9 cellular contexts compared by ENCODE assay signal in genomic region chr3:134212898-134213665, GRCh38. TPM values are rescaled to one million over a fixed set of nuclear protein-coding genes. Genes with fewer than 3 reads are reported as not detected.
A peak's percentile ranks its signal among the peaks of the same experiment; 100 is the strongest.
DNase-seq lines count a peak whose midpoint lies in the region; ATAC-seq, FAIRE-seq and TF ChIP-seq lines count a peak whose summit lies in the region.
"Had no signal": no experiment of that assay in that cellular context is flagged by ENCODE, and none has a peak within 500 bp of the region (broad histone marks: within the 10 kb centered on the region; RNA-seq: fewer than 3 reads in every experiment).

No MANE protein-coding gene starts in this region.

- peak; percentile 100 for FAIRE-seq in keratinocyte (lab: Jason Lieb, UNC)

- H3K27ac ChIP-seq in mammary epithelial cell (ENCODE audit: insufficient read depth, low read depth, low read length) (no peak overlapping the region), keratinocyte (ENCODE audit: control insufficient read depth, insufficient read depth, low read length) (no peak overlapping the region)
- H3K27ac ChIP-seq: BLaER1 had no signal

- H3K9ac ChIP-seq in mammary epithelial cell (ENCODE audit: insufficient read depth, low read length) (no peak overlapping the region), keratinocyte (ENCODE audit: control insufficient read depth, extremely low read depth, insufficient read depth, low read length) (no peak overlapping the region)
- H3K9ac ChIP-seq: BLaER1 had no signal

- H3K4me2 ChIP-seq in mammary epithelial cell (ENCODE audit: insufficient read depth, low read depth, low read length) (peak overlapping the region; percentile 10), keratinocyte (ENCODE audit: control insufficient read depth, extremely low read depth, insufficient read depth, low read depth, low read length) (peak overlapping the region; percentile 0)
- H3K4me2 ChIP-seq: BLaER1 had no signal

- H3K27me3 ChIP-seq in mammary epithelial cell (ENCODE audit: insufficient read depth, low read length) (no peaks in the 10 kb centered on the region), keratinocyte (ENCODE audit: control insufficient read depth, extremely low read depth, insufficient read depth, low read length) (no peaks in the 10 kb centered on the region)
- H3K27me3 ChIP-seq: BLaER1 had no signal

- H3K79me2 ChIP-seq in mammary epithelial cell (ENCODE audit: insufficient read depth, low read length) (peaks cover 84% of the 10 kb centered on the region), keratinocyte (ENCODE audit: control insufficient read depth, insufficient read depth, low read length) (peaks cover 47% of the 10 kb centered on the region)

- H3K9me3 ChIP-seq in mammary epithelial cell (replicated peaks; ENCODE audit: insufficient read depth, low read length) (no peaks in the 10 kb centered on the region), keratinocyte (ENCODE audit: control insufficient read depth, low read depth, low read length) (no peaks in the 10 kb centered on the region)
- H3K9me3 ChIP-seq: BLaER1 had no signal

- dilution Hi-C loops in mammary epithelial cell (cut with HindIII; ENCODE audit: low sequenced_read_pairs) (no loop called here), keratinocyte (cut with MboI; ENCODE audit: extremely low pct_ligation_motif_present, low sequenced_read_pairs) (no loop called here)

- no TSS peak for BruUV-seq in mammary epithelial cell (replicated peaks; lab: Mats Ljungman, UMichigan)

- in situ Hi-C loops in mammary epithelial cell (cut with MboI; ENCODE audit: low sequenced_read_pairs in 2 of 2), result loop anchor here (5.0 to 25.0 kb wide), 5 partner anchors 84 to 276 kb away; partner anchors contain the start of genes ANAPC13 (in 1 of the 2) and CEP63 (in 1 of the 2)

- H3K4me3 ChIP-seq in WI38 (ENCODE audit: low read depth, low read length) (no peak overlapping the region), mammary epithelial cell (replicated peaks in 1 of 3; ENCODE audit: insufficient read depth in 1 of 3, low read depth in 2 of 3, low read length in 3 of 3) (no peak overlapping the region), keratinocyte (ENCODE audit: control insufficient read depth in 2 of 3, extremely low read depth in 1 of 3, insufficient read depth in 2 of 3, low read depth in 1 of 3, low read length in 3 of 3) (no peak overlapping the region)
- H3K4me3 ChIP-seq: BLaER1 had no signal

- peaks cover 2% of the 10 kb centered on the region for H3K9me1 ChIP-seq in keratinocyte (ENCODE audit: control insufficient read depth, extremely low read depth, insufficient read depth, low read length)

- CTCF ChIA-PET in mammary epithelial cell (lab: Charles Lee; ENCODE audit: low non-redundant PET), result interaction anchor here (0.6 to 2.4 kb wide), 7 partner anchors 12 to 262 kb away, joined by 3 to 13 read pairs (median 4); no protein-coding TSS in a partner anchor

- TF ChIP-seq CTCF in WI38 (IDR thresholded peaks at IDR 0.05; ENCODE audit: low read depth, low read length) (peak; percentile 98), mammary epithelial cell (conservative IDR thresholded peaks at IDR 0.05 in 1 of 2, IDR thresholded peaks at IDR 0.05 in 1 of 2; ENCODE audit: extremely low read depth in 1 of 2, insufficient read depth in 1 of 2, low read depth in 1 of 2, low read length in 2 of 2) (peak; percentile 99 to 100), keratinocyte (optimal IDR thresholded peaks at IDR 0.05 in 1 of 3, IDR thresholded peaks at IDR 0.05 in 1 of 3, conservative IDR thresholded peaks at IDR 0.05 in 1 of 3; ENCODE audit: extremely low read depth in 1 of 3, insufficient read depth in 2 of 3, low read length in 3 of 3) (peak; percentile 92 to 99 (median 98))

- DNase-seq in NCI-H187 (lab: John Stamatoyannopoulos, UW) (peak; percentile 17 to 40), NCI-H187 treated with DMSO at 0.1 percent for 48 hours (lab: John Stamatoyannopoulos, UW) (no peak), NCI-H2171 (lab: John Stamatoyannopoulos, UW) (peak; percentile 13), mammary epithelial cell (peak; percentile 83), keratinocyte (ENCODE audit: low read depth, low spot score) (peak; percentile 76)
- DNase-seq in stimulated activated CD4-positive, alpha-beta T cell treated with anti-CD3 and anti-CD28 coated beads, Interleukin-2, amount 100 ng/mL, for 24 hours, result peak; percentile 93 to 96

- peak; percentile 73 for ATAC-seq in HG02943 (IDR thresholded peaks at IDR 0.05; ENCODE audit: low read depth, unreplicated experiment)

- H3K36me3 ChIP-seq in mammary epithelial cell (ENCODE audit: insufficient read depth, low read length) (peaks cover 8% of the 10 kb centered on the region), keratinocyte (ENCODE audit: control insufficient read depth in 2 of 2, extremely low read depth in 1 of 2, insufficient read depth in 2 of 2, low read length in 2 of 2) (peaks cover 6 to 25% of the 10 kb centered on the region in 2 experiments)
- H3K36me3 ChIP-seq: BLaER1 had no signal

- H4K20me1 ChIP-seq in mammary epithelial cell (ENCODE audit: insufficient read depth, low read length) (no peaks in the 10 kb centered on the region), keratinocyte (ENCODE audit: control insufficient read depth, extremely low read depth, insufficient read depth, low read length) (peaks cover 7% of the 10 kb centered on the region)

- H3K4me1 ChIP-seq in mammary epithelial cell (ENCODE audit: insufficient read depth, low read length) (peaks cover 33% of the 10 kb centered on the region), keratinocyte (ENCODE audit: control insufficient read depth, extremely low read depth, insufficient read depth, low read length) (peaks cover 32% of the 10 kb centered on the region)
- H3K4me1 ChIP-seq: BLaER1 had no signal

- WGBS in mammary epithelial cell (ENCODE audit: low coverage, missing lambda C conversion rate), result 0% methylated on average over 3 of the region's 4 CpGs

- H2AFZ ChIP-seq in mammary epithelial cell (ENCODE audit: low read depth, low read length), result no peak overlapping the region
- no peak overlapping the region for H2AFZ ChIP-seq in keratinocyte (ENCODE audit: control insufficient read depth, low read length)

- intact Hi-C loops in mammary epithelial cell (cut with micrococcal nuclease), result loop anchor here (1.0 to 5.0 kb wide), 8 partner anchors 16 to 283 kb away; no protein-coding TSS in a partner anchor

RNA-seq across cellular contexts. Expression of gene RYK, which starts 37.6 kb away (rescaled TPM):
- total RNA-seq in mammary epithelial cell, result 100 to 1,000 TPM in 1 of 2 donors, 10 to 100 TPM in 1; 76.3 to 171 TPM
- polyA plus RNA-seq in mammary epithelial cell (49.6 TPM), keratinocyte (55.6 to 82.1 TPM (median 73.7 TPM) in 3 replicates)
- polyA minus RNA-seq in mammary epithelial cell (117 TPM), keratinocyte (63.0 to 115 TPM (median 90.5 TPM) in 3 replicates)
- 15.7 TPM for polyA plus RNA-seq in keratinocyte (2011; ENCODE audit: low read depth)
- polyA plus RNA-seq in keratinocyte (2011; cell fraction: cytosol; rRNA removed), result 40.0 and 72.0 TPM in 2 replicates
- polyA plus RNA-seq in keratinocyte (2011; cell fraction: nucleus; rRNA removed), result 95.6 and 96.2 TPM in 2 replicates
- polyA plus RNA-seq in keratinocyte (2012; ENCODE audit: low replicate concordance), result 38.6 and 49.7 TPM in 2 replicates
- polyA minus RNA-seq in keratinocyte (2011; cell fraction: cytosol; rRNA and poly(A)+ RNA removed), result 38.8 TPM
- polyA minus RNA-seq in keratinocyte (2011; cell fraction: nucleus; rRNA and poly(A)+ RNA removed), result 44.5 and 97.3 TPM in 2 replicates
